ENCODE assay signal across 12 cellular contexts in genomic region chr20:41276317-41276751, GRCh38. TPM values are rescaled to one million over a fixed set of nuclear protein-coding genes. Genes with fewer than 3 reads are reported as not detected.
DNase-seq lines count a peak whose midpoint lies in the region; ATAC-seq and TF ChIP-seq lines count a peak whose summit lies in the region.
"Had no signal": no experiment of that assay in that cellular context is flagged by ENCODE, and none has a peak within 500 bp of the region (broad histone marks: within the 10 kb centered on the region; RNA-seq: fewer than 3 reads in every experiment).

No MANE protein-coding gene starts in this region.

- H3K36me3 ChIP-seq in vagina: no peaks in the 10 kb centered on the region

- H3K27ac ChIP-seq in vagina: peak overlapping the region; percentile 53

- no peak for ATAC-seq in activated T-cell treated with anti-CD3 and anti-CD28 coated beads, Interleukin-2, amount 50 U/mL, for 72 hours (replicated peaks in 1 of 2)
- no peak for ATAC-seq in natural killer cell treated with Interleukin-12 subunit alpha and Interleukin-12 subunit beta and Interleukin-15 and Interleukin-18, amount 100 ng/mL, for 72 hours
- ATAC-seq in HG02623 (IDR thresholded peaks at IDR 0.05; ENCODE audit: unreplicated experiment): no peak

- peak overlapping the region; percentile 1 to 31 for H3K4me3 Mint-ChIP-seq in activated T-cell treated with anti-CD3 and anti-CD28 coated beads, Interleukin-2, amount 50 U/mL, for 72 hours
- no peak overlapping the region for H3K4me3 Mint-ChIP-seq in natural killer cell treated with Interleukin-12 subunit alpha and Interleukin-12 subunit beta and Interleukin-15 and Interleukin-18, amount 100 ng/mL, for 72 hours

- H3K4me3 ChIP-seq in foreskin fibroblast (ENCODE audit: low read depth in 1 of 2, low read length in 2 of 2) (peak overlapping the region; percentile 9 to 25), vagina (no peak overlapping the region)

- no peak for DNase-seq in activated T-cell treated with anti-CD3 and anti-CD28 coated beads, Interleukin-2, amount 50 U/mL, for 72 hours
- no peak for DNase-seq in activated T-cell treated with anti-CD3 and anti-CD28 coated beads for 4 hours
- DNase-seq in foreskin fibroblast: no peak
- peak in 35 of 56 donors; percentile 3 to 85 (median 32) for DNase-seq in nucleus accumbens (lab: John Stamatoyannopoulos, UW)
- no peak for DNase-seq in vagina (ENCODE audit: extremely low spot score in 2 of 2)
- DNase-seq in natural killer cell treated with Interleukin-12 subunit alpha and Interleukin-12 subunit beta and Interleukin-15 and Interleukin-18, amount 100 ng/mL, for 72 hours (ENCODE audit: low spot score): no peak
- DNase-seq in kidney tubule cell (ENCODE audit: low spot score): no peak
- DNase-seq: DMS79; NK-92 treated with Interleukin-12 subunit alpha and Interleukin-12 subunit beta, amount 100 ng/mL, for 24 hours; stimulated activated CD4-positive, alpha-beta T cell treated with anti-CD3 and anti-CD28 coated beads, Interleukin-1b, Interleukin-23, amount 100 ng/mL, for 48 hours; T-helper 1 cell had no signal

- H3K27ac Mint-ChIP-seq in activated T-cell treated with anti-CD3 and anti-CD28 coated beads, Interleukin-2, amount 50 U/mL, for 72 hours: no peak overlapping the region
- peak overlapping the region in 1 of 2 donors; percentile 53 for H3K27ac Mint-ChIP-seq in natural killer cell treated with Interleukin-12 subunit alpha and Interleukin-12 subunit beta and Interleukin-15 and Interleukin-18, amount 100 ng/mL, for 72 hours

- H3K4me1 Mint-ChIP-seq in activated T-cell treated with anti-CD3 and anti-CD28 coated beads, Interleukin-2, amount 50 U/mL, for 72 hours (ENCODE audit: low read depth): no peaks in the 10 kb centered on the region
- H3K4me1 Mint-ChIP-seq in natural killer cell treated with Interleukin-12 subunit alpha and Interleukin-12 subunit beta and Interleukin-15 and Interleukin-18, amount 100 ng/mL, for 72 hours (ENCODE audit: low read depth in 2 of 2): peaks cover 0 to 6% of the 10 kb centered on the region in 2 donors

- H3K36me3 Mint-ChIP-seq in activated T-cell treated with anti-CD3 and anti-CD28 coated beads, Interleukin-2, amount 50 U/mL, for 72 hours (ENCODE audit: insufficient read depth in 2 of 2): no peaks in the 10 kb centered on the region
- H3K36me3 Mint-ChIP-seq in natural killer cell treated with Interleukin-12 subunit alpha and Interleukin-12 subunit beta and Interleukin-15 and Interleukin-18, amount 100 ng/mL, for 72 hours: no peaks in the 10 kb centered on the region

- no peaks in the 10 kb centered on the region for H3K9me3 ChIP-seq in vagina

- H3K4me1 ChIP-seq in vagina: peaks cover 5% of the 10 kb centered on the region

- H3K27me3 ChIP-seq in vagina: no peaks in the 10 kb centered on the region

- H3K27me3 Mint-ChIP-seq in activated T-cell treated with anti-CD3 and anti-CD28 coated beads, Interleukin-2, amount 50 U/mL, for 72 hours (ENCODE audit: low read depth): no peaks in the 10 kb centered on the region
- H3K27me3 Mint-ChIP-seq in natural killer cell treated with Interleukin-12 subunit alpha and Interleukin-12 subunit beta and Interleukin-15 and Interleukin-18, amount 100 ng/mL, for 72 hours: peaks cover 0 to 2% of the 10 kb centered on the region in 2 donors

- TF ChIP-seq CTCF in foreskin fibroblast (IDR thresholded peaks at IDR 0.05; ENCODE audit: low read depth, low read length) (no peak), vagina (IDR thresholded peaks at IDR 0.05) (no peak)

- TF ChIP-seq POLR2A in vagina (IDR thresholded peaks at IDR 0.05): no peak

- no peaks in the 10 kb centered on the region for H3K9me3 Mint-ChIP-seq in activated T-cell treated with anti-CD3 and anti-CD28 coated beads, Interleukin-2, amount 50 U/mL, for 72 hours
- no peaks in the 10 kb centered on the region for H3K9me3 Mint-ChIP-seq in natural killer cell treated with Interleukin-12 subunit alpha and Interleukin-12 subunit beta and Interleukin-15 and Interleukin-18, amount 100 ng/mL, for 72 hours

- intact Hi-C loops in vagina (cut with DNase I): no loop called here

RNA-seq across cellular contexts. Expression of gene ZHX3, which starts 41.2 kb away (rescaled TPM):
- total RNA-seq in activated T-cell treated with anti-CD3 and anti-CD28 coated beads, Interleukin-2, amount 50 U/mL, for 72 hours: 10 to 100 TPM; 10.2 to 11.5 TPM
- total RNA-seq in vagina: 26.8 TPM
- 10 to 100 TPM in 1 of 2 donors, 1 to 10 TPM in 1; 7.6 to 21.6 TPM for total RNA-seq in natural killer cell treated with Interleukin-12 subunit alpha and Interleukin-12 subunit beta and Interleukin-15 and Interleukin-18, amount 100 ng/mL, for 72 hours

Comparison
In these comparisons a context has a peak if more than half of its experiments do, and no peak if none do; other contexts are left out.
1. DNase-seq: peak in nucleus accumbens (35 of 56); none in activated T-cell treated with anti-CD3 and anti-CD28 coated beads, Interleukin-2, amount 50 U/mL, for 72 hours (0 of 2), activated T-cell treated with anti-CD3 and anti-CD28 coated beads for 4 hours (single experiment), foreskin fibroblast (0 of 2), vagina (0 of 2), natural killer cell treated with Interleukin-12 subunit alpha and Interleukin-12 subunit beta and Interleukin-15 and Interleukin-18, amount 100 ng/mL, for 72 hours (single experiment) and kidney tubule cell (single experiment).
2. H3K4me3 ChIP-seq: peak in foreskin fibroblast (2 of 2); none in vagina (0 of 2).